17 cellular contexts compared by ENCODE assay signal in the genomic region with DNA sequence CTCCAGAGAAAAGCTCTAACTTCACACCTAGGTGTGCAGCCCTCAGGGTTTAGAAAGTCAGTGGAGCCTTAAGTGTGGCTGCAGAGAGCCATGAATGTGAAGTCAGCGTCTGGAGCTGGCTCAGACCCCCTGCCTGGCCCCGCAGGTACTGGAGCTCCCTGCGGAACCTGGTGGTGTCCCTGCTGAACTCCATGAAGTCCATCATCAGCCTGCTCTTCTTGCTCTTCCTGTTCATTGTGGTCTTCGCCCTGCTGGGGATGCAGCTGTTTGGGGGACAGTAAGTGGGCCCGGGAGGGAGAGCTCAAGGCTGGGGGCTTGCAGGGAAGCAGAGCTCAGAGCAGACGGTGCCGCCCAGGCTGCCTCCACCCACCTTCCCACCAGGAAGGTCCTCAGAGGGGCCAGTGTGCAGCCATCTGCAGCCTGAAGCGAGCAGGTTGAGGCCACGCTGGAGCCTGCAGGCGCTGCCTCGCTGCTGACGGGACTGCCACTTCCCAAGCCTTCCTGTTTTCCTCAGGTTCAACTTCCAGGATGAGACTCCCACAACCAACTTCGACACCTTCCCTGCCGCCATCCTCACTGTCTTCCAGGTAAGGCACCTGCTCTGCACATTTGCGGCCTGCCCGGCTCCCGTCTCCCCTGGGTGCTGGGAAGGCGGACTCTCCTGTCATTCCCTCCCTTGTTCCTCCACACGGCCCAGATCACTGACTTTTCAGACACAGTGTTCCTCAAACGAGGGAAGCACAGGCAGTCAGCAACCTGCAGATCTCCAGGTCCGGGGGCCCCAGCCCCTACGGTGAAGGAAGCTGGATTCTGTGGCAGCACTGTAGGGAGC.
DNase-seq lines count a peak whose midpoint lies in the region; ATAC-seq and TF ChIP-seq lines count a peak whose summit lies in the region.
"Had no signal": no experiment of that assay in that cellular context is flagged by ENCODE, and none has a peak within 500 bp of the region (broad histone marks: within the 10 kb centered on the region; RNA-seq: fewer than 3 reads in every experiment).

No MANE protein-coding gene starts in this region.

- H2AFZ ChIP-seq in hepatocyte, result no peak overlapping the region

- no peak overlapping the region for H3K4me2 ChIP-seq in hepatocyte
- H3K4me2 ChIP-seq: KMS-11 had no signal

- intact Hi-C loops in right cardiac atrium (cut with DNase I) (no loop called here), posterior vena cava (cut with DNase I) (no loop called here)

- WGBS in right cardiac atrium, result 84% methylated on average over 22 of the region's 22 CpGs
- 93% methylated on average over 22 of the region's 22 CpGs for WGBS in hepatocyte (ENCODE audit: low lambda C conversion rate, missing lambda C conversion rate)

- H4K20me1 ChIP-seq in hepatocyte (ENCODE audit: insufficient read depth, poor library complexity, severe bottlenecking), result no peaks in the 10 kb centered on the region

- in situ Hi-C loops in brain microvascular endothelial cell (cut with HindIII; ENCODE audit: low pct_ligation_motif_present, low sequenced_read_pairs), result no loop called here

- no peaks in the 10 kb centered on the region for H3K79me2 ChIP-seq in hepatocyte

- TF ChIP-seq CTCF in right atrium auricular region (IDR thresholded peaks at IDR 0.05), result no peak
- TF ChIP-seq CTCF in hepatocyte (IDR thresholded peaks at IDR 0.05; ENCODE audit: poor library complexity), result no peak
- TF ChIP-seq CTCF in brain microvascular endothelial cell (IDR thresholded peaks at IDR 0.05; ENCODE audit: low read depth, low read length, missing control alignments), result no peak

- H3K27ac ChIP-seq in right atrium auricular region (no peak overlapping the region), right cardiac atrium (ENCODE audit: low read length) (no peak overlapping the region), hepatocyte (no peak overlapping the region), brain microvascular endothelial cell (no peak overlapping the region)
- H3K27ac ChIP-seq: HL-60, KMS-11 had no signal

- no peaks in the 10 kb centered on the region for H3K4me1 ChIP-seq in right atrium auricular region
- no peaks in the 10 kb centered on the region for H3K4me1 ChIP-seq in right cardiac atrium (ENCODE audit: control insufficient read depth, insufficient read depth, low read length)
- no peaks in the 10 kb centered on the region for H3K4me1 ChIP-seq in hepatocyte (ENCODE audit: insufficient read depth)

- H3K9me3 ChIP-seq in right atrium auricular region (no peaks in the 10 kb centered on the region), right cardiac atrium (ENCODE audit: control insufficient read depth, low read length) (no peaks in the 10 kb centered on the region), hepatocyte (ENCODE audit: low read depth) (no peaks in the 10 kb centered on the region)

- H3K9me2 ChIP-seq in hepatocyte (replicated peaks; ENCODE audit: insufficient read depth), result no peaks in the 10 kb centered on the region

- H3K4me3 ChIP-seq in right atrium auricular region (no peak overlapping the region), right cardiac atrium (ENCODE audit: low read length) (no peak overlapping the region), hepatocyte (no peak overlapping the region), brain microvascular endothelial cell (ENCODE audit: low read depth, low read length) (no peak overlapping the region)

- H3K36me3 ChIP-seq in right atrium auricular region, result no peaks in the 10 kb centered on the region
- no peaks in the 10 kb centered on the region for H3K36me3 ChIP-seq in hepatocyte (replicated peaks; ENCODE audit: insufficient read depth, low read depth)
- no peaks in the 10 kb centered on the region for H3K36me3 ChIP-seq in brain microvascular endothelial cell (replicated peaks)

- ATAC-seq in right cardiac atrium (no peak), GM18511 (IDR thresholded peaks at IDR 0.05; ENCODE audit: unreplicated experiment) (no peak)

- H3K27me3 ChIP-seq in right atrium auricular region (no peaks in the 10 kb centered on the region), right cardiac atrium (ENCODE audit: control insufficient read depth, insufficient read depth) (no peaks in the 10 kb centered on the region), hepatocyte (no peaks in the 10 kb centered on the region), brain microvascular endothelial cell (replicated peaks) (no peaks in the 10 kb centered on the region)

- DNase-seq in right atrium auricular region (ENCODE audit: low spot score) (peak; percentile 23), right cardiac atrium (no peak), hepatocyte (ENCODE audit: low spot score) (peak; percentile 1), posterior vena cava (ENCODE audit: low spot score) (peak; percentile 78), globus pallidus (ENCODE audit: low spot score) (no peak), brain microvascular endothelial cell (no peak)
- DNase-seq: C1 segment of cervical spinal cord; NCI-H1417; NCI-H187; NCI-H2107; NCI-H510A; NCI-H748 treated with DMSO at 0.1 percent for 48 hours; NK-92 treated with Interleukin-12 subunit alpha and Interleukin-12 subunit beta, amount 100 ng/mL, for 24 hours; SIG-M5 had no signal

Comparison
In these comparisons a context has a peak if more than half of its experiments do, and no peak if none do; other contexts are left out.
1. DNase-seq: peak in right atrium auricular region (single experiment), hepatocyte (single experiment) and posterior vena cava (single experiment); none in right cardiac atrium (0 of 3), globus pallidus (single experiment) and brain microvascular endothelial cell (single experiment).